14 cellular contexts compared by ENCODE assay signal in the genomic region with DNA sequence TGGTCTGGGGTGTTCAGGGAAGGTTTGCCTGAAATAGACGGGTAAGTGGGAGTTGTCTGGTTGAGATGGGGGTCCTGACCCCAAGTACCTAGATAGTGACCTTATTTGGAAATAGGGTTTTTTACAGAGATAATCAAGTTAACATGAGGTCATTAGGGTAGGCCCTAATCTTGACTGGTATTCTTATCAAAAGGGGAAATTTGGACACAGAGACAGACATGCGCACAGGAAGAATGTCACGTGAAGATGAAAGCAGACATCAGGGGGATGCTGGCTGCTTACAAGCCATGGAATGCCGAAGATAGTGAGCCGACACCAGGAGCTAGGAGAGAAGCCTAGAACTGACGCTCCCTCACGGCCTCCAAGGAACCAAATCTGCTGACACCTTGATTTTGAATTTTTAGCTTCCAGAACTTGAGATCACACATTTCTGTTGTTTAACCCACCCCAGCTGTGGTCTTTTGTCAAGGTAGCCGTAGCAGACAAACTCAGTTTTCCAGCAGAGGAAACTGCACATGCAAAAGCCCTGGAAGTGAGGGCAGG. TPM values are rescaled to one million over a fixed set of nuclear protein-coding genes. Genes with fewer than 3 reads are reported as not detected.
DNase-seq lines count a peak whose midpoint lies in the region; ATAC-seq and TF ChIP-seq lines count a peak whose summit lies in the region.
"Had no signal": no experiment of that assay in that cellular context is flagged by ENCODE, and none has a peak within 500 bp of the region (broad histone marks: within the 10 kb centered on the region; RNA-seq: fewer than 3 reads in every experiment).

No MANE protein-coding gene starts in this region.

- no peaks in the 10 kb centered on the region for H3K9me3 ChIP-seq in right lobe of liver

- no peak overlapping the region for H3K27ac ChIP-seq in right lobe of liver

- H3K36me3 ChIP-seq in right lobe of liver = no peaks in the 10 kb centered on the region

- 73% methylated on average over 8 of the region's 8 CpGs for whole genome bisulfite sequencing in right lobe of liver (ENCODE audit: insufficient coverage, low coverage, low lambda C conversion rate, missing lambda C conversion rate)

- no peaks in the 10 kb centered on the region for H3K4me1 ChIP-seq in right lobe of liver

- no peak overlapping the region for H3K4me3 ChIP-seq in right lobe of liver

- no peaks in the 10 kb centered on the region for H3K36me3 Mint-ChIP-seq in activated T-cell treated with anti-CD3 and anti-CD28 coated beads, Interleukin-2, amount 50 U/mL, for 24 hours (ENCODE audit: low read depth)
- no peaks in the 10 kb centered on the region for H3K36me3 Mint-ChIP-seq in activated naive CD8-positive, alpha-beta T cell treated with anti-CD3 and anti-CD28 coated beads, Interleukin-2, amount 50 U/mL, for 24 hours (ENCODE audit: low read depth)
- H3K36me3 Mint-ChIP-seq in stimulated activated naive CD8-positive, alpha-beta T cell treated with anti-CD3 and anti-CD28 coated beads, Interleukin-15, Interleukin-2, amounts not matched to agents 100 ng/mL and 50 ng/mL, for 24 hours (ENCODE audit: low read depth) = no peaks in the 10 kb centered on the region
- H3K36me3 Mint-ChIP-seq: activated naive CD4-positive, alpha-beta T cell treated with anti-CD3 and anti-CD28 coated beads, Interleukin-2, amount 50 U/mL, for 72 hours; CD4-positive, alpha-beta memory T cell had no signal

- intact Hi-C loops in right lobe of liver (cut with DNase I) = no loop called here

- peak overlapping the region; percentile 67 for H3K27ac Mint-ChIP-seq in activated T-cell treated with anti-CD3 and anti-CD28 coated beads, Interleukin-2, amount 50 U/mL, for 24 hours
- H3K27ac Mint-ChIP-seq in activated naive CD8-positive, alpha-beta T cell treated with anti-CD3 and anti-CD28 coated beads, Interleukin-2, amount 50 U/mL, for 24 hours = peak overlapping the region; percentile 38
- H3K27ac Mint-ChIP-seq in stimulated activated naive CD8-positive, alpha-beta T cell treated with anti-CD3 and anti-CD28 coated beads, Interleukin-15, Interleukin-2, amounts not matched to agents 100 ng/mL and 50 ng/mL, for 24 hours = peak overlapping the region; percentile 46
- H3K27ac Mint-ChIP-seq: activated naive CD4-positive, alpha-beta T cell treated with anti-CD3 and anti-CD28 coated beads, Interleukin-2, amount 50 U/mL, for 72 hours; CD4-positive, alpha-beta memory T cell had no signal

- H3K9me3 Mint-ChIP-seq in activated T-cell treated with anti-CD3 and anti-CD28 coated beads, Interleukin-2, amount 50 U/mL, for 24 hours = no peaks in the 10 kb centered on the region
- H3K9me3 Mint-ChIP-seq in activated naive CD8-positive, alpha-beta T cell treated with anti-CD3 and anti-CD28 coated beads, Interleukin-2, amount 50 U/mL, for 24 hours = no peaks in the 10 kb centered on the region
- no peaks in the 10 kb centered on the region for H3K9me3 Mint-ChIP-seq in stimulated activated naive CD8-positive, alpha-beta T cell treated with anti-CD3 and anti-CD28 coated beads, Interleukin-15, Interleukin-2, amounts not matched to agents 100 ng/mL and 50 ng/mL, for 24 hours
- H3K9me3 Mint-ChIP-seq: activated naive CD4-positive, alpha-beta T cell treated with anti-CD3 and anti-CD28 coated beads, Interleukin-2, amount 50 U/mL, for 72 hours; CD4-positive, alpha-beta memory T cell had no signal

- DNase-seq in activated T-cell treated with anti-CD3 and anti-CD28 coated beads, Interleukin-2, amount 50 U/mL, for 24 hours = no peak
- DNase-seq in activated T-cell treated with anti-CD3 and anti-CD28 coated beads for 4 hours = no peak
- DNase-seq in activated naive CD8-positive, alpha-beta T cell treated with anti-CD3 and anti-CD28 coated beads, Interleukin-2, amount 50 U/mL, for 24 hours = no peak
- no peak for DNase-seq in right lobe of liver
- DNase-seq in kidney tubule cell (ENCODE audit: low spot score) = no peak
- DNase-seq in medulla oblongata (ENCODE audit: extremely low spot score) = no peak
- DNase-seq: caudate nucleus; CD4-positive, alpha-beta memory T cell; KG1; midbrain; NCI-H1436 had no signal

- no peak for TF ChIP-seq CTCF in right lobe of liver (IDR thresholded peaks at IDR 0.05)

- no peak overlapping the region for H3K4me3 Mint-ChIP-seq in activated T-cell treated with anti-CD3 and anti-CD28 coated beads, Interleukin-2, amount 50 U/mL, for 24 hours
- H3K4me3 Mint-ChIP-seq in activated naive CD8-positive, alpha-beta T cell treated with anti-CD3 and anti-CD28 coated beads, Interleukin-2, amount 50 U/mL, for 24 hours = no peak overlapping the region
- H3K4me3 Mint-ChIP-seq in stimulated activated naive CD8-positive, alpha-beta T cell treated with anti-CD3 and anti-CD28 coated beads, Interleukin-15, Interleukin-2, amounts not matched to agents 100 ng/mL and 50 ng/mL, for 24 hours = no peak overlapping the region
- H3K4me3 Mint-ChIP-seq: CD4-positive, alpha-beta memory T cell had no signal

- H3K27me3 ChIP-seq in right lobe of liver = no peaks in the 10 kb centered on the region

- no peak for TF ChIP-seq POLR2A in right lobe of liver (IDR thresholded peaks at IDR 0.05)

- peaks cover 32% of the 10 kb centered on the region for H3K4me1 Mint-ChIP-seq in activated T-cell treated with anti-CD3 and anti-CD28 coated beads, Interleukin-2, amount 50 U/mL, for 24 hours (ENCODE audit: low read depth)
- H3K4me1 Mint-ChIP-seq in activated naive CD8-positive, alpha-beta T cell treated with anti-CD3 and anti-CD28 coated beads, Interleukin-2, amount 50 U/mL, for 24 hours = peaks cover 43% of the 10 kb centered on the region
- H3K4me1 Mint-ChIP-seq in stimulated activated naive CD8-positive, alpha-beta T cell treated with anti-CD3 and anti-CD28 coated beads, Interleukin-15, Interleukin-2, amounts not matched to agents 100 ng/mL and 50 ng/mL, for 24 hours (ENCODE audit: low read depth) = peaks cover 47% of the 10 kb centered on the region

- ATAC-seq in activated naive CD8-positive, alpha-beta T cell treated with anti-CD3 and anti-CD28 coated beads, Interleukin-2, amount 50 U/mL, for 24 hours = no peak
- ATAC-seq in right lobe of liver = peak in 3 of 4 donors; percentile 47 to 50 (median 50)
- no peak for ATAC-seq in GM21529 (IDR thresholded peaks at IDR 0.05; ENCODE audit: unreplicated experiment)
- ATAC-seq: activated naive CD4-positive, alpha-beta T cell treated with anti-CD3 and anti-CD28 coated beads, Interleukin-2, amount 50 U/mL, for 72 hours had no signal

- H3K27me3 Mint-ChIP-seq in activated T-cell treated with anti-CD3 and anti-CD28 coated beads, Interleukin-2, amount 50 U/mL, for 24 hours = no peaks in the 10 kb centered on the region
- H3K27me3 Mint-ChIP-seq in activated naive CD8-positive, alpha-beta T cell treated with anti-CD3 and anti-CD28 coated beads, Interleukin-2, amount 50 U/mL, for 24 hours = no peaks in the 10 kb centered on the region
- H3K27me3 Mint-ChIP-seq in stimulated activated naive CD8-positive, alpha-beta T cell treated with anti-CD3 and anti-CD28 coated beads, Interleukin-15, Interleukin-2, amounts not matched to agents 100 ng/mL and 50 ng/mL, for 24 hours = no peaks in the 10 kb centered on the region
- H3K27me3 Mint-ChIP-seq: CD4-positive, alpha-beta memory T cell had no signal

RNA-seq across cellular contexts. Expression of gene BHLHE40, which starts 17.1 kb away (rescaled TPM):
- 100 to 1,000 TPM in 1 of 6 experiments, 10 to 100 TPM in 5; 19.0 to 170 (median 57.7) TPM for total RNA-seq in right lobe of liver

Comparison
In these comparisons a context has a peak if more than half of its experiments do, and no peak if none do; other contexts are left out.
1. ATAC-seq: peak in right lobe of liver (3 of 4); none in activated naive CD8-positive, alpha-beta T cell treated with anti-CD3 and anti-CD28 coated beads, Interleukin-2, amount 50 U/mL, for 24 hours (single experiment) and GM21529 (single experiment).
2. Peak in every context shown above with its lines, with median percentiles within 50 percentile points of each other: H3K27ac Mint-ChIP-seq.